Comparison of ENCODE assay signal across 14 cellular contexts in genomic region chr17:3385869-3386816, GRCh38. TPM values are rescaled to one million over a fixed set of nuclear protein-coding genes. Genes with fewer than 3 reads are reported as not detected.
DNase-seq lines count a peak whose midpoint lies in the region; ATAC-seq lines count a peak whose summit lies in the region.
"Had no signal": no experiment of that assay in that cellular context is flagged by ENCODE, and none has a peak within 500 bp of the region (broad histone marks: within the 10 kb centered on the region; RNA-seq: fewer than 3 reads in every experiment).

Gene OR3A2 (minus strand): TSS chr17:3386308.

- no peaks in the 10 kb centered on the region for H3K27me3 ChIP-seq in NT2/D1 (ENCODE audit: insufficient read depth, insufficient read length)
- H3K27me3 ChIP-seq: MG63 had no signal

- H3K27me3 Mint-ChIP-seq in activated T-helper 17 cell treated with anti-CD3 and anti-CD28 coated beads, Interleukin-2, amount 50 U/mL, for 72 hours = peaks cover 38% of the 10 kb centered on the region
- H3K27me3 Mint-ChIP-seq in immature natural killer cell (ENCODE audit: low read depth in 3 of 3) = peaks cover 5 to 20% (median 13%) of the 10 kb centered on the region in 3 donors

- H3K4me1 Mint-ChIP-seq in activated T-helper 17 cell treated with anti-CD3 and anti-CD28 coated beads, Interleukin-2, amount 50 U/mL, for 72 hours = no peaks in the 10 kb centered on the region
- peaks cover 0 to 2% of the 10 kb centered on the region in 2 donors for H3K4me1 Mint-ChIP-seq in immature natural killer cell

- H3K4me3 ChIP-seq in NT2/D1 (ENCODE audit: insufficient read length, low read depth) = peak within 1 kb of the TSS; percentile 71
- H3K4me3 ChIP-seq: MG63 had no signal

- peak; percentile 47 for DNase-seq in NT2/D1 (ENCODE audit: low read depth, low spot score)
- DNase-seq in immature natural killer cell = peak; percentile 7 to 23 (median 17)
- peak; percentile 48 for DNase-seq in stimulated activated naive CD4-positive, alpha-beta T cell treated with Interleukin-2 at 50 U/mL for 16 hours (lab: John Stamatoyannopoulos, UW)
- no peak for DNase-seq in SW 1271 (lab: John Stamatoyannopoulos, UW)
- no peak for DNase-seq in dedifferentiated amniotic fluid mesenchymal stem cell (ENCODE audit: extremely low spot score)
- DNase-seq: DMS53, H7, MG63, NCI-H510A had no signal

- peak within 1 kb of the TSS; percentile 74 for H3K9ac ChIP-seq in NT2/D1 (ENCODE audit: insufficient read length, low read depth)

- peak within 1 kb of the TSS; percentile 64 for H3K4me3 Mint-ChIP-seq in activated T-helper 17 cell treated with anti-CD3 and anti-CD28 coated beads, Interleukin-2, amount 50 U/mL, for 72 hours
- H3K4me3 Mint-ChIP-seq in immature natural killer cell = peak within 1 kb of the TSS; percentile 28 to 77 (median 67)

- H3K27ac Mint-ChIP-seq in activated T-helper 17 cell treated with anti-CD3 and anti-CD28 coated beads, Interleukin-2, amount 50 U/mL, for 72 hours = no peak within 1 kb of the TSS
- H3K27ac Mint-ChIP-seq in immature natural killer cell = peak within 1 kb of the TSS in 2 of 6 donors; percentile 6 to 40

- peak; percentile 90 for ATAC-seq in activated T-helper 17 cell treated with anti-CD3 and anti-CD28 coated beads, Interleukin-2, amount 50 U/mL, for 72 hours (replicated peaks)
- ATAC-seq in GM18519 (IDR thresholded peaks at IDR 0.05; ENCODE audit: low FRiP score, unreplicated experiment) = no peak

- H3K9me3 Mint-ChIP-seq in activated T-helper 17 cell treated with anti-CD3 and anti-CD28 coated beads, Interleukin-2, amount 50 U/mL, for 72 hours = peaks cover 4% of the 10 kb centered on the region
- peaks cover 0 to 2% (median 0%) of the 10 kb centered on the region in 6 donors for H3K9me3 Mint-ChIP-seq in immature natural killer cell

- peaks cover 29% of the 10 kb centered on the region for H3K36me3 ChIP-seq in NT2/D1 (ENCODE audit: insufficient read depth, insufficient read length, low read length)
- H3K36me3 ChIP-seq: MG63, upper lobe of left lung had no signal

- no peaks in the 10 kb centered on the region for H3K9me3 ChIP-seq in NT2/D1 (ENCODE audit: insufficient read depth, low read length)
- H3K9me3 ChIP-seq: MG63, upper lobe of left lung had no signal

- H3K4me1 ChIP-seq in NT2/D1 (ENCODE audit: insufficient read depth, insufficient read length) = no peaks in the 10 kb centered on the region
- H3K4me1 ChIP-seq: upper lobe of left lung had no signal

- H3K36me3 Mint-ChIP-seq in activated T-helper 17 cell treated with anti-CD3 and anti-CD28 coated beads, Interleukin-2, amount 50 U/mL, for 72 hours (ENCODE audit: low read depth) = no peaks in the 10 kb centered on the region
- H3K36me3 Mint-ChIP-seq in immature natural killer cell = no peaks in the 10 kb centered on the region

RNA-seq across cellular contexts. Expression of gene OR3A2, which starts in this region (rescaled TPM):
- 1 to 10 TPM; 1.2 to 2.3 TPM for total RNA-seq in activated T-helper 17 cell treated with anti-CD3 and anti-CD28 coated beads, Interleukin-2, amount 50 U/mL, for 72 hours
- 1 to 10 TPM in 1 of 3 donors, not detected in 2; 3.8 TPM for polyA plus RNA-seq in immature natural killer cell
- total RNA-seq: dermis microvascular lymphatic vessel endothelial cell, H7, myocyte had no signal

Comparison
In these comparisons a context has a peak if more than half of its experiments do, and no peak if none do; other contexts are left out.
1. DNase-seq: peak in NT2/D1 (single experiment), immature natural killer cell (3 of 3) and stimulated activated naive CD4-positive, alpha-beta T cell treated with Interleukin-2 at 50 U/mL for 16 hours (single experiment); none in SW 1271 (0 of 2) and dedifferentiated amniotic fluid mesenchymal stem cell (single experiment).